1 cellular context compared by ENCODE assay signal in the genomic region with DNA sequence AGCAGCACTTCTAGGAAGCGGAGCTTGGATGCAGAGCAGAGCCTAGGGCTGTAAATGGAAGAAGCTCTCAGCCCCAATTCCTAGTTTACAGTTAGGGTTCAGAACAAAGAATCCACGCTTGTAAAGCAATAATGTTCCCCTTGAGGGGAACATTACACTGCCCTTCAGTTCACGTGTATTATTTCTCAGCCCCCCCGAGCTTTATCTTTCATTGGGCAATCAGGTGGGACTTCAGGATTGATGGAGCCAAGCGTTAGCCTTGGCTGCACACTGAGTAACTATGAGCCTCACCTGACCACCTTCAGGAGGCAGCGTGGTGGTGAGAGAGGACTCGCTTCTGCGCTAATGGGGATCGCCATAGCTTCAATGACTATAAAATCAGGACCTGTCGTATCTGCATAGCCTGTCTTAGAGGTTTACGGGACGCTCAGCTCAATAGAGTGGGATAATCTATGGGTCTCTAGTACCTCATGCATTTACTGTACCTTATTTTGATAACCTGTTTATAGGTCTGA.
TF ChIP-seq lines count a peak whose summit lies in the region.

No MANE protein-coding gene starts in this region.

TF ChIP-seq in HepG2, 621 proteins besides CTCF, POLR2A, EP300 and RAD21 (continued from another document):
- TF ChIP-seq, protein P1, sequence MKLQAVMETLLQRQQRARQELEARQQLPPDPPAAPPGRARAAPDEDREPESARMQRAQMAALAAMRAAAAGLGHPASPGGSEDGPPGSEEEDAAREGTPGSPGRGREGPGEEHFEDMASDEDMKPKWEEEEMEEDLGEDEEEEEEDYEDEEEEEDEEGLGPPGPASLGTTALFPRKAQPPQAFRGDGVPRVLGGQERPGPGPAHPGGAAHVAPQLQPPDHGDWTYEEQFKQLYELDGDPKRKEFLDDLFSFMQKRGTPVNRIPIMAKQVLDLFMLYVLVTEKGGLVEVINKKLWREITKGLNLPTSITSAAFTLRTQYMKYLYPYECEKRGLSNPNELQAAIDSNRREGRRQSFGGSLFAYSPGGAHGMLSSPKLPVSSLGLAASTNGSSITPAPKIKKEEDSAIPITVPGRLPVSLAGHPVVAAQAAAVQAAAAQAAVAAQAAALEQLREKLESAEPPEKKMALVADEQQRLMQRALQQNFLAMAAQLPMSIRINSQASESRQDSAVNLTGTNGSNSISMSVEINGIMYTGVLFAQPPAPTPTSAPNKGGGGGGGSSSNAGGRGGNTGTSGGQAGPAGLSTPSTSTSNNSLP (IDR thresholded peaks at IDR 0.05; ENCODE audit: low read depth, low read length): no peak
- TF ChIP-seq TEAD3 (CRISPR knock-in tag; optimal IDR thresholded peaks at IDR 0.05; ENCODE audit: borderline replicate concordance): peak; percentile 0
- TF ChIP-seq, protein P2, sequence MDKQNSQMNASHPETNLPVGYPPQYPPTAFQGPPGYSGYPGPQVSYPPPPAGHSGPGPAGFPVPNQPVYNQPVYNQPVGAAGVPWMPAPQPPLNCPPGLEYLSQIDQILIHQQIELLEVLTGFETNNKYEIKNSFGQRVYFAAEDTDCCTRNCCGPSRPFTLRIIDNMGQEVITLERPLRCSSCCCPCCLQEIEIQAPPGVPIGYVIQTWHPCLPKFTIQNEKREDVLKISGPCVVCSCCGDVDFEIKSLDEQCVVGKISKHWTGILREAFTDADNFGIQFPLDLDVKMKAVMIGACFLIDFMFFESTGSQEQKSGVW (CRISPR knock-in tag; IDR thresholded peaks at IDR 0.05; ENCODE audit: borderline replicate concordance): no peak
- TF ChIP-seq ZNF326 (CRISPR knock-in tag; IDR thresholded peaks at IDR 0.05; ENCODE audit: borderline replicate concordance): no peak
- TF ChIP-seq ZNF879 (CRISPR knock-in tag; IDR thresholded peaks at IDR 0.05): no peak
- TF ChIP-seq ZFP62 (CRISPR knock-in tag; IDR thresholded peaks at IDR 0.05): no peak
